In the genomic region with DNA sequence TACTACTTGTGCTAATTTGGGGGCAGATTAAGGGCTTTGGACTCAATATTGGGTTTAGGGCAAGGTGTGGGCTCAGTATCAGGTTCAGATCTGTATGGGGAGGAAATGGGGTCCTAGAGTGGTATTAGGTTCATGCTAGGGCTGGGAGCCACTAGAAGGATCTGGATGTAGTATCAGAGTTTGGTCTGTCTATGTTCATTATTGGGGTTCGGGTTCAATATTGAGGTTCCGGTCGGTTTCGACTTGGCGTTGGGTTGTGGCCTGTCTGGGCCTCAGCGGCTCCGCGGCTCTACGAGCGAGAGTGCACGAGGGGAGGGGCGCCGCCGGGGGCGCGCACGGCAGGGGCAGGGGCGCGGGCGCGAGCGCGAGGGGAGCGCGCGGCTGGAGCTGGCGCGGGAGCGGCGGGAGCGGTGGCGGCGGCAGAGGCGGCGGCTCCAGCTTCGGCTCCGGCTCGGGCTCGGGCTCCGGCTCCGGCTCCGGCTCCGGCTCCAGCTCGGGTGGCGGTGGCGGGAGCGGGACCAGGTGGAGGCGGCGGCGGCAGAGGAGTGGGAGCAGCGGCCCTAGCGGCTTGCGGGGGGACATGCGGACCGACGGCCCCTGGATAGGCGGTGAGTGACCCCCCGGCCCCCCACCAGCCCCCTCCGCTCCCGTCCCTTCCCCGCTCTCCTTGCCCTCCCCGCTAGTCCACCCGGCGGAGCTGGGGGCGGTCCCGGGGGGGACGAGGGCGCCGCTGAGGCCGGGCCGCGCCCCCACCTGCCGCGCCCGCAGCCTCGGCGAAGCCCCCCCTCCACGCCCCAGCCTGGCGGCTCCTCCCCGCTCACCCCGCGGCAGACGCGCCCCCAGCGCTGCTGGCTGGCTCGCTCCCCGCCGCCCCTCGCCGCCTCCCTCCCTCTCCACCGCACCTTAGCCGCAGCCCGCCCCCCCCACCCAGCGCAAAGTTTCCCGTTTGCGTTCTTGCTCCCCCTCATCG, we compare ENCODE assay signal across 1 cellular context.
TF ChIP-seq lines count a peak whose summit lies in the region.

A gene (plus strand): TSS at position 401 of the 970 bp plus-strand sequence. CDS start 14,193 bp downstream, outside the sequence.

TF ChIP-seq in HepG2, 621 proteins besides CTCF, POLR2A, EP300 and RAD21 (continued from another document and continues in another):
- TF ChIP-seq, protein P1, sequence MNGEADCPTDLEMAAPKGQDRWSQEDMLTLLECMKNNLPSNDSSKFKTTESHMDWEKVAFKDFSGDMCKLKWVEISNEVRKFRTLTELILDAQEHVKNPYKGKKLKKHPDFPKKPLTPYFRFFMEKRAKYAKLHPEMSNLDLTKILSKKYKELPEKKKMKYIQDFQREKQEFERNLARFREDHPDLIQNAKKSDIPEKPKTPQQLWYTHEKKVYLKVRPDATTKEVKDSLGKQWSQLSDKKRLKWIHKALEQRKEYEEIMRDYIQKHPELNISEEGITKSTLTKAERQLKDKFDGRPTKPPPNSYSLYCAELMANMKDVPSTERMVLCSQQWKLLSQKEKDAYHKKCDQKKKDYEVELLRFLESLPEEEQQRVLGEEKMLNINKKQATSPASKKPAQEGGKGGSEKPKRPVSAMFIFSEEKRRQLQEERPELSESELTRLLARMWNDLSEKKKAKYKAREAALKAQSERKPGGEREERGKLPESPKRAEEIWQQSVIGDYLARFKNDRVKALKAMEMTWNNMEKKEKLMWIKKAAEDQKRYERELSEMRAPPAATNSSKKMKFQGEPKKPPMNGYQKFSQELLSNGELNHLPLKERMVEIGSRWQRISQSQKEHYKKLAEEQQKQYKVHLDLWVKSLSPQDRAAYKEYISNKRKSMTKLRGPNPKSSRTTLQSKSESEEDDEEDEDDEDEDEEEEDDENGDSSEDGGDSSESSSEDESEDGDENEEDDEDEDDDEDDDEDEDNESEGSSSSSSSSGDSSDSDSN (CRISPR knock-in tag; IDR thresholded peaks at IDR 0.05) = peak; percentile 38; the same call in 1 of the 2 replicates
- 0 out of 2 replicates have a peak, but pooled peaks have one; percentile 7 for TF ChIP-seq ELF3 (CRISPR knock-in tag; IDR thresholded peaks at IDR 0.05)
- TF ChIP-seq, protein P2, sequence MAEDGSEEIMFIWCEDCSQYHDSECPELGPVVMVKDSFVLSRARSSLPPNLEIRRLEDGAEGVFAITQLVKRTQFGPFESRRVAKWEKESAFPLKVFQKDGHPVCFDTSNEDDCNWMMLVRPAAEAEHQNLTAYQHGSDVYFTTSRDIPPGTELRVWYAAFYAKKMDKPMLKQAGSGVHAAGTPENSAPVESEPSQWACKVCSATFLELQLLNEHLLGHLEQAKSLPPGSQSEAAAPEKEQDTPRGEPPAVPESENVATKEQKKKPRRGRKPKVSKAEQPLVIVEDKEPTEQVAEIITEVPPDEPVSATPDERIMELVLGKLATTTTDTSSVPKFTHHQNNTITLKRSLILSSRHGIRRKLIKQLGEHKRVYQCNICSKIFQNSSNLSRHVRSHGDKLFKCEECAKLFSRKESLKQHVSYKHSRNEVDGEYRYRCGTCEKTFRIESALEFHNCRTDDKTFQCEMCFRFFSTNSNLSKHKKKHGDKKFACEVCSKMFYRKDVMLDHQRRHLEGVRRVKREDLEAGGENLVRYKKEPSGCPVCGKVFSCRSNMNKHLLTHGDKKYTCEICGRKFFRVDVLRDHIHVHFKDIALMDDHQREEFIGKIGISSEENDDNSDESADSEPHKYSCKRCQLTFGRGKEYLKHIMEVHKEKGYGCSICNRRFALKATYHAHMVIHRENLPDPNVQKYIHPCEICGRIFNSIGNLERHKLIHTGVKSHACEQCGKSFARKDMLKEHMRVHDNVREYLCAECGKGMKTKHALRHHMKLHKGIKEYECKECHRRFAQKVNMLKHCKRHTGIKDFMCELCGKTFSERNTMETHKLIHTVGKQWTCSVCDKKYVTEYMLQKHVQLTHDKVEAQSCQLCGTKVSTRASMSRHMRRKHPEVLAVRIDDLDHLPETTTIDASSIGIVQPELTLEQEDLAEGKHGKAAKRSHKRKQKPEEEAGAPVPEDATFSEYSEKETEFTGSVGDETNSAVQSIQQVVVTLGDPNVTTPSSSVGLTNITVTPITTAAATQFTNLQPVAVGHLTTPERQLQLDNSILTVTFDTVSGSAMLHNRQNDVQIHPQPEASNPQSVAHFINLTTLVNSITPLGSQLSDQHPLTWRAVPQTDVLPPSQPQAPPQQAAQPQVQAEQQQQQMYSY (CRISPR knock-in tag; IDR thresholded peaks at IDR 0.05) = peak; percentile 64; the same call in 1 of the 2 replicates
- TF ChIP-seq, protein P3, sequence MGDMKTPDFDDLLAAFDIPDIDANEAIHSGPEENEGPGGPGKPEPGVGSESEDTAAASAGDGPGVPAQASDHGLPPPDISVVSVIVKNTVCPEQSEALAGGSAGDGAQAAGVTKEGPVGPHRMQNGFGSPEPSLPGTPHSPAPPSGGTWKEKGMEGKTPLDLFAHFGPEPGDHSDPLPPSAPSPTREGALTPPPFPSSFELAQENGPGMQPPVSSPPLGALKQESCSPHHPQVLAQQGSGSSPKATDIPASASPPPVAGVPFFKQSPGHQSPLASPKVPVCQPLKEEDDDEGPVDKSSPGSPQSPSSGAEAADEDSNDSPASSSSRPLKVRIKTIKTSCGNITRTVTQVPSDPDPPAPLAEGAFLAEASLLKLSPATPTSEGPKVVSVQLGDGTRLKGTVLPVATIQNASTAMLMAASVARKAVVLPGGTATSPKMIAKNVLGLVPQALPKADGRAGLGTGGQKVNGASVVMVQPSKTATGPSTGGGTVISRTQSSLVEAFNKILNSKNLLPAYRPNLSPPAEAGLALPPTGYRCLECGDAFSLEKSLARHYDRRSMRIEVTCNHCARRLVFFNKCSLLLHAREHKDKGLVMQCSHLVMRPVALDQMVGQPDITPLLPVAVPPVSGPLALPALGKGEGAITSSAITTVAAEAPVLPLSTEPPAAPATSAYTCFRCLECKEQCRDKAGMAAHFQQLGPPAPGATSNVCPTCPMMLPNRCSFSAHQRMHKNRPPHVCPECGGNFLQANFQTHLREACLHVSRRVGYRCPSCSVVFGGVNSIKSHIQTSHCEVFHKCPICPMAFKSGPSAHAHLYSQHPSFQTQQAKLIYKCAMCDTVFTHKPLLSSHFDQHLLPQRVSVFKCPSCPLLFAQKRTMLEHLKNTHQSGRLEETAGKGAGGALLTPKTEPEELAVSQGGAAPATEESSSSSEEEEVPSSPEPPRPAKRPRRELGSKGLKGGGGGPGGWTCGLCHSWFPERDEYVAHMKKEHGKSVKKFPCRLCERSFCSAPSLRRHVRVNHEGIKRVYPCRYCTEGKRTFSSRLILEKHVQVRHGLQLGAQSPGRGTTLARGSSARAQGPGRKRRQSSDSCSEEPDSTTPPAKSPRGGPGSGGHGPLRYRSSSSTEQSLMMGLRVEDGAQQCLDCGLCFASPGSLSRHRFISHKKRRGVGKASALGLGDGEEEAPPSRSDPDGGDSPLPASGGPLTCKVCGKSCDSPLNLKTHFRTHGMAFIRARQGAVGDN (CRISPR knock-in tag; IDR thresholded peaks at IDR 0.05) = peak; percentile 74
- TF ChIP-seq, protein P4, sequence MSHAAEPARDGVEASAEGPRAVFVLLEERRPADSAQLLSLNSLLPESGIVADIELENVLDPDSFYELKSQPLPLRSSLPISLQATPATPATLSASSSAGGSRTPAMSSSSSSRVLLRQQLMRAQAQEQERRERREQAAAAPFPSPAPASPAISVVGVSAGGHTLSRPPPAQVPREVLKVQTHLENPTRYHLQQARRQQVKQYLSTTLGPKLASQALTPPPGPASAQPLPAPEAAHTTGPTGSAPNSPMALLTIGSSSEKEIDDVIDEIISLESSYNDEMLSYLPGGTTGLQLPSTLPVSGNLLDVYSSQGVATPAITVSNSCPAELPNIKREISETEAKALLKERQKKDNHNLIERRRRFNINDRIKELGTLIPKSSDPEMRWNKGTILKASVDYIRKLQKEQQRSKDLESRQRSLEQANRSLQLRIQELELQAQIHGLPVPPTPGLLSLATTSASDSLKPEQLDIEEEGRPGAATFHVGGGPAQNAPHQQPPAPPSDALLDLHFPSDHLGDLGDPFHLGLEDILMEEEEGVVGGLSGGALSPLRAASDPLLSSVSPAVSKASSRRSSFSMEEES (CRISPR knock-in tag; IDR thresholded peaks at IDR 0.05) = peak; percentile 30; the same call in 1 of the 2 replicates
- TF ChIP-seq, protein P5, sequence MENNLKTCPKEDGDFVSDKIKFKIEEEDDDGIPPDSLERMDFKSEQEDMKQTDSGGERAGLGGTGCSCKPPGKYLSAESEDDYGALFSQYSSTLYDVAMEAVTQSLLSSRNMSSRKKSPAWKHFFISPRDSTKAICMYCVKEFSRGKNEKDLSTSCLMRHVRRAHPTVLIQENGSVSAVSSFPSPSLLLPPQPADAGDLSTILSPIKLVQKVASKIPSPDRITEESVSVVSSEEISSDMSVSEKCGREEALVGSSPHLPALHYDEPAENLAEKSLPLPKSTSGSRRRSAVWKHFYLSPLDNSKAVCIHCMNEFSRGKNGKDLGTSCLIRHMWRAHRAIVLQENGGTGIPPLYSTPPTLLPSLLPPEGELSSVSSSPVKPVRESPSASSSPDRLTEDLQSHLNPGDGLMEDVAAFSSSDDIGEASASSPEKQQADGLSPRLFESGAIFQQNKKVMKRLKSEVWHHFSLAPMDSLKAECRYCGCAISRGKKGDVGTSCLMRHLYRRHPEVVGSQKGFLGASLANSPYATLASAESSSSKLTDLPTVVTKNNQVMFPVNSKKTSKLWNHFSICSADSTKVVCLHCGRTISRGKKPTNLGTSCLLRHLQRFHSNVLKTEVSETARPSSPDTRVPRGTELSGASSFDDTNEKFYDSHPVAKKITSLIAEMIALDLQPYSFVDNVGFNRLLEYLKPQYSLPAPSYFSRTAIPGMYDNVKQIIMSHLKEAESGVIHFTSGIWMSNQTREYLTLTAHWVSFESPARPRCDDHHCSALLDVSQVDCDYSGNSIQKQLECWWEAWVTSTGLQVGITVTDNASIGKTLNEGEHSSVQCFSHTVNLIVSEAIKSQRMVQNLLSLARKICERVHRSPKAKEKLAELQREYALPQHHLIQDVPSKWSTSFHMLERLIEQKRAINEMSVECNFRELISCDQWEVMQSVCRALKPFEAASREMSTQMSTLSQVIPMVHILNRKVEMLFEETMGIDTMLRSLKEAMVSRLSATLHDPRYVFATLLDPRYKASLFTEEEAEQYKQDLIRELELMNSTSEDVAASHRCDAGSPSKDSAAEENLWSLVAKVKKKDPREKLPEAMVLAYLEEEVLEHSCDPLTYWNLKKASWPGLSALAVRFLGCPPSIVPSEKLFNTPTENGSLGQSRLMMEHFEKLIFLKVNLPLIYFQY (CRISPR knock-in tag; IDR thresholded peaks at IDR 0.05; ENCODE audit: borderline replicate concordance) = peak; percentile 75; the same call in 1 of the 2 replicates
- TF ChIP-seq, protein P6, sequence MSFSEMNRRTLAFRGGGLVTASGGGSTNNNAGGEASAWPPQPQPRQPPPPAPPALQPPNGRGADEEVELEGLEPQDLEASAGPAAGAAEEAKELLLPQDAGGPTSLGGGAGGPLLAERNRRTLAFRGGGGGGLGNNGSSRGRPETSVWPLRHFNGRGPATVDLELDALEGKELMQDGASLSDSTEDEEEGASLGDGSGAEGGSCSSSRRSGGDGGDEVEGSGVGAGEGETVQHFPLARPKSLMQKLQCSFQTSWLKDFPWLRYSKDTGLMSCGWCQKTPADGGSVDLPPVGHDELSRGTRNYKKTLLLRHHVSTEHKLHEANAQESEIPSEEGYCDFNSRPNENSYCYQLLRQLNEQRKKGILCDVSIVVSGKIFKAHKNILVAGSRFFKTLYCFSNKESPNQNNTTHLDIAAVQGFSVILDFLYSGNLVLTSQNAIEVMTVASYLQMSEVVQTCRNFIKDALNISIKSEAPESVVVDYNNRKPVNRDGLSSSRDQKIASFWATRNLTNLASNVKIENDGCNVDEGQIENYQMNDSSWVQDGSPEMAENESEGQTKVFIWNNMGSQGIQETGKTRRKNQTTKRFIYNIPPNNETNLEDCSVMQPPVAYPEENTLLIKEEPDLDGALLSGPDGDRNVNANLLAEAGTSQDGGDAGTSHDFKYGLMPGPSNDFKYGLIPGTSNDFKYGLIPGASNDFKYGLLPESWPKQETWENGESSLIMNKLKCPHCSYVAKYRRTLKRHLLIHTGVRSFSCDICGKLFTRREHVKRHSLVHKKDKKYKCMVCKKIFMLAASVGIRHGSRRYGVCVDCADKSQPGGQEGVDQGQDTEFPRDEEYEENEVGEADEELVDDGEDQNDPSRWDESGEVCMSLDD (CRISPR knock-in tag; IDR thresholded peaks at IDR 0.05; ENCODE audit: borderline replicate concordance) = peak; percentile 87; the same call in 1 of the 2 replicates
- TF ChIP-seq HES4 (CRISPR knock-in tag; IDR thresholded peaks at IDR 0.05; ENCODE audit: borderline replicate concordance) = 0 out of 2 replicates have a peak, but pooled peaks have one; percentile 47
- TF ChIP-seq MXD4 (CRISPR knock-in tag; IDR thresholded peaks at IDR 0.05) = peak; percentile 53; the same call in 1 of the 2 replicates
- TF ChIP-seq POLR2AphosphoS5 (IDR thresholded peaks at IDR 0.05; ENCODE audit: low read depth, low read length) = peak; percentile 48; the same call in 1 of the 2 replicates
- 0 out of 2 replicates have a peak, but pooled peaks have one; percentile 14 for TF ChIP-seq NR2C2 (CRISPR knock-in tag; IDR thresholded peaks at IDR 0.05; ENCODE audit: borderline replicate concordance)
- TF ChIP-seq, protein P7, sequence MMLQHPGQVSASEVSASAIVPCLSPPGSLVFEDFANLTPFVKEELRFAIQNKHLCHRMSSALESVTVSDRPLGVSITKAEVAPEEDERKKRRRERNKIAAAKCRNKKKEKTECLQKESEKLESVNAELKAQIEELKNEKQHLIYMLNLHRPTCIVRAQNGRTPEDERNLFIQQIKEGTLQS (CRISPR knock-in tag; IDR thresholded peaks at IDR 0.05) = 0 out of 2 replicates have a peak, but pooled peaks have one; percentile 20
- peak; percentile 8 for TF ChIP-seq AGO1 (IDR thresholded peaks at IDR 0.05; ENCODE audit: low read depth, low read length, poor library complexity, severe bottlenecking)
- TF ChIP-seq GABPB1 (CRISPR knock-in tag; IDR thresholded peaks at IDR 0.05) = peak; percentile 28; the same call in 1 of the 2 replicates
- TF ChIP-seq PHF8 (CRISPR knock-in tag; IDR thresholded peaks at IDR 0.05) = peak; percentile 46
- peak; percentile 36; the same call in 1 of the 2 replicates for TF ChIP-seq POLR2G (IDR thresholded peaks at IDR 0.05; ENCODE audit: low read depth, low read length)
- 0 out of 2 replicates have a peak, but pooled peaks have one; percentile 18 for TF ChIP-seq SIN3A (IDR thresholded peaks at IDR 0.05; ENCODE audit: borderline replicate concordance, low read depth, low read length)
- TF ChIP-seq, protein P8, sequence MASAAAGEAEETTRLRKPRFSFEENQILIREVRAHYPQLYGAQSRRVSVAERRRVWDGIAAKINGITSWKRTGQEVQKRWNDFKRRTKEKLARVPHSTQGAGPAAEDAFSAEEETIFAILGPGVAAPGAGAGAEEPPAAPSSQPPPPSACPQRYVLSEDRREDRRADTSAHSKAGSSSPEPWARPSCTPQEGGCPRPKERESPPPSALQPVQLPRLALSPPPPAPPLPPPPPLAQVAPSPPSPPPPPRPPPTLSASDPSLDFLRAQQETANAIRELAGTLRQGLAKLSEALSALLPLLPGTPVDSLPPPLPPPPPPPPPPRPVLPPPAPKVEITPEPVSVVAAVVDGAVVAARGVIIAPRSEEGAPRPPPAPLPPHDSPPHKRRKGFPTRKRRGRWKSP (CRISPR knock-in tag; IDR thresholded peaks at IDR 0.05) = peak; percentile 26; the same call in 1 of the 2 replicates
- TF ChIP-seq SP2 (CRISPR knock-in tag; IDR thresholded peaks at IDR 0.05) = no peak
- peak; percentile 20 for TF ChIP-seq SKI (IDR thresholded peaks at IDR 0.05; ENCODE audit: partially characterized antibody)
- TF ChIP-seq KDM2A (CRISPR knock-in tag; IDR thresholded peaks at IDR 0.05; ENCODE audit: borderline replicate concordance, low read depth) = no peak; the same call in 1 of the 2 replicates
- TF ChIP-seq ZNF430 (CRISPR knock-in tag; IDR thresholded peaks at IDR 0.05) = peak; percentile 47; the same call in 1 of the 2 replicates
- TF ChIP-seq KLF16 (CRISPR knock-in tag; IDR thresholded peaks at IDR 0.05) = 0 out of 4 replicates have a peak, but pooled peaks of 1 of the 2 experiments have one; percentile 13
- TF ChIP-seq THAP11 (CRISPR knock-in tag; IDR thresholded peaks at IDR 0.05) = 0 out of 2 replicates have a peak, but pooled peaks have one; percentile 28
- TF ChIP-seq HNRNPK (IDR thresholded peaks at IDR 0.05; ENCODE audit: low read depth, low read length, poor library complexity, severe bottlenecking) = peak; percentile 61
- 0 out of 2 replicates have a peak, but pooled peaks have one; percentile 20 for TF ChIP-seq TARDBP (CRISPR knock-in tag; IDR thresholded peaks at IDR 0.05)
- peak; percentile 75 for TF ChIP-seq RBFOX2 (IDR thresholded peaks at IDR 0.05; ENCODE audit: low read depth, low read length)
